ENCODE assay signal across 26 cellular contexts in genomic region chr10:65325913-65326312, GRCh38.
A peak's percentile ranks its signal among the peaks of the same experiment; 100 is the strongest.
DNase-seq lines count a peak whose midpoint lies in the region; ATAC-seq and TF ChIP-seq lines count a peak whose summit lies in the region.
"Had no signal": no experiment of that assay in that cellular context is flagged by ENCODE, and none has a peak within 500 bp of the region (broad histone marks: within the 10 kb centered on the region; RNA-seq: fewer than 3 reads in every experiment).

No MANE protein-coding gene starts in this region.

- intact Hi-C loops in Caco-2 (cut with micrococcal nuclease; ENCODE audit: unreplicated experiment) = loop anchor here (2.0 to 10.0 kb wide), 2 partner anchors 29 to 461 kb away; no protein-coding TSS in a partner anchor
- intact Hi-C loops in activated T-helper 2 cell treated with anti-CD3 and anti-CD28 coated beads, Interferon-gamma antibody, Interleukin-2, Interleukin-4, amounts not matched to agents 10 μg/mL and 5 μg/mL and 100 μg/mL, durations not matched to agents 14 hours and 24 hours and 36 hours (cut with micrococcal nuclease) = no loop called here

- H3K9me3 ChIP-seq in Caco-2 = peaks cover 6% of the 10 kb centered on the region; the same call in 1 of the 2 replicates
- H3K9me3 ChIP-seq in HUES6 (ENCODE audit: control insufficient read depth, insufficient read depth, low read depth, low read length) = no peaks in the 10 kb centered on the region
- no peaks in the 10 kb centered on the region for H3K9me3 ChIP-seq in endodermal cell (ENCODE audit: control insufficient read depth, low read length)
- H3K9me3 ChIP-seq: BLaER1 had no signal

- TF ChIP-seq CTCF in Caco-2 (IDR thresholded peaks at IDR 0.05; ENCODE audit: insufficient read depth in 1 of 2, low read depth in 1 of 2, low read length in 1 of 2, severe bottlenecking in 1 of 2, unreplicated experiment in 1 of 2) (no peak), endodermal cell (conservative IDR thresholded peaks at IDR 0.05) (no peak)

- H3K36me3 ChIP-seq in Caco-2 (ENCODE audit: control insufficient read depth, insufficient read depth, low read length) (no peaks in the 10 kb centered on the region), HUES6 (ENCODE audit: control insufficient read depth, insufficient read depth, low read length) (no peaks in the 10 kb centered on the region), endodermal cell (ENCODE audit: control insufficient read depth, insufficient read depth, low read length) (no peaks in the 10 kb centered on the region)
- H3K36me3 ChIP-seq: BLaER1 had no signal

- peak overlapping the region; percentile 88 for H3K27ac Mint-ChIP-seq in Caco-2 (ENCODE audit: unreplicated experiment)
- H3K27ac Mint-ChIP-seq in endodermal cell = peak overlapping the region; percentile 16
- no peak overlapping the region for H3K27ac Mint-ChIP-seq in activated T-helper 2 cell treated with anti-CD3 and anti-CD28 coated beads, Interferon-gamma antibody, Interleukin-2, Interleukin-4, amounts not matched to agents 10 μg/mL and 5 μg/mL and 100 μg/mL, durations not matched to agents 14 hours and 24 hours and 36 hours
- H3K27ac Mint-ChIP-seq: CD4-positive, alpha-beta T cell had no signal

- BruUV-seq in Caco-2 (replicated peaks; lab: Mats Ljungman, UMichigan) = no TSS peak

- H3K4me3 ChIP-seq in Caco-2 (ENCODE audit: low read depth, low read length) = no peak overlapping the region
- H3K4me3 ChIP-seq in HUES6 (ENCODE audit: low read depth, low read length) = no peak overlapping the region
- peak overlapping the region; percentile 10 for H3K4me3 ChIP-seq in endodermal cell (ENCODE audit: low read length)
- H3K4me3 ChIP-seq: BLaER1, GM12878, GM23248, K562, SK-N-MC had no signal

- H3K27ac ChIP-seq in HUES6 (ENCODE audit: low read depth, low read length) (0 out of 2 replicates have a peak overlapping the region, but pooled peaks have one; percentile 1), endodermal cell (ENCODE audit: low read depth, low read length) (no peak overlapping the region)
- H3K27ac ChIP-seq: 22Rv1, BLaER1, GM23248, RWPE1, SK-N-MC had no signal

- CTCF ChIA-PET in Caco-2 (lab: Charles Lee) = interaction anchor here (0.6 kb wide), 1 partner anchor 262 kb away, joined by 4 read pairs; no protein-coding TSS in a partner anchor

- H3K27me3 Mint-ChIP-seq in Caco-2 (ENCODE audit: insufficient read depth, unreplicated experiment) = no peaks in the 10 kb centered on the region
- H3K27me3 Mint-ChIP-seq in endodermal cell (ENCODE audit: insufficient read depth) = no peaks in the 10 kb centered on the region
- H3K27me3 Mint-ChIP-seq in activated T-helper 2 cell treated with anti-CD3 and anti-CD28 coated beads, Interferon-gamma antibody, Interleukin-2, Interleukin-4, amounts not matched to agents 10 μg/mL and 5 μg/mL and 100 μg/mL, durations not matched to agents 14 hours and 24 hours and 36 hours (ENCODE audit: low read depth) = no peaks in the 10 kb centered on the region
- H3K27me3 Mint-ChIP-seq: CD4-positive, alpha-beta T cell had no signal

- H3K4me1 Mint-ChIP-seq in Caco-2 (ENCODE audit: low read depth, unreplicated experiment) = peaks cover 24% of the 10 kb centered on the region
- H3K4me1 Mint-ChIP-seq in endodermal cell = peaks cover 19% of the 10 kb centered on the region
- H3K4me1 Mint-ChIP-seq in activated T-helper 2 cell treated with anti-CD3 and anti-CD28 coated beads, Interferon-gamma antibody, Interleukin-2, Interleukin-4, amounts not matched to agents 10 μg/mL and 5 μg/mL and 100 μg/mL, durations not matched to agents 14 hours and 24 hours and 36 hours (ENCODE audit: low read depth) = no peaks in the 10 kb centered on the region

- peaks cover 35% of the 10 kb centered on the region for H3K9me3 Mint-ChIP-seq in Caco-2 (ENCODE audit: unreplicated experiment)
- H3K9me3 Mint-ChIP-seq in endodermal cell = peaks cover 3% of the 10 kb centered on the region
- no peaks in the 10 kb centered on the region for H3K9me3 Mint-ChIP-seq in activated T-helper 2 cell treated with anti-CD3 and anti-CD28 coated beads, Interferon-gamma antibody, Interleukin-2, Interleukin-4, amounts not matched to agents 10 μg/mL and 5 μg/mL and 100 μg/mL, durations not matched to agents 14 hours and 24 hours and 36 hours
- H3K9me3 Mint-ChIP-seq: CD4-positive, alpha-beta T cell had no signal

- H3K27me3 ChIP-seq in Caco-2 (replicated peaks; ENCODE audit: control insufficient read depth, insufficient read depth, low read length) = no peaks in the 10 kb centered on the region
- H3K27me3 ChIP-seq in HUES6 (ENCODE audit: control insufficient read depth, insufficient read depth, low read length) = no peaks in the 10 kb centered on the region
- no peaks in the 10 kb centered on the region for H3K27me3 ChIP-seq in endodermal cell (ENCODE audit: control insufficient read depth, insufficient read depth, low read length, poor library complexity, severe bottlenecking)
- H3K27me3 ChIP-seq: BLaER1 had no signal

- 14 to 63% methylated on average over 1 to 2 of the region's 2 CpGs for WGBS in endodermal cell (ENCODE audit: insufficient coverage in 1 of 2, insufficient read length in 1 of 2), 2 experiments

- H3K36me3 Mint-ChIP-seq in Caco-2 (ENCODE audit: insufficient read depth, unreplicated experiment) = peaks cover 8% of the 10 kb centered on the region
- H3K36me3 Mint-ChIP-seq in endodermal cell (ENCODE audit: low read depth) = peaks cover 4% of the 10 kb centered on the region
- no peaks in the 10 kb centered on the region for H3K36me3 Mint-ChIP-seq in activated T-helper 2 cell treated with anti-CD3 and anti-CD28 coated beads, Interferon-gamma antibody, Interleukin-2, Interleukin-4, amounts not matched to agents 10 μg/mL and 5 μg/mL and 100 μg/mL, durations not matched to agents 14 hours and 24 hours and 36 hours (ENCODE audit: low read depth)

- POLR2A ChIA-PET in Caco-2 (lab: Charles Lee) = no interaction called here

- no peak overlapping the region for H3K4me3 Mint-ChIP-seq in Caco-2 (ENCODE audit: unreplicated experiment)
- no peak overlapping the region for H3K4me3 Mint-ChIP-seq in endodermal cell
- no peak overlapping the region for H3K4me3 Mint-ChIP-seq in activated T-helper 2 cell treated with anti-CD3 and anti-CD28 coated beads, Interferon-gamma antibody, Interleukin-2, Interleukin-4, amounts not matched to agents 10 μg/mL and 5 μg/mL and 100 μg/mL, durations not matched to agents 14 hours and 24 hours and 36 hours (ENCODE audit: low read depth)
- H3K4me3 Mint-ChIP-seq: CD4-positive, alpha-beta T cell had no signal

- DNase-seq in Caco-2 (no peak), endodermal cell (peak; percentile 53), iPS-NIHi7 (ENCODE audit: extremely low spot score) (peak; percentile 21), inferior parietal cortex (ENCODE audit: extremely low spot score) (no peak)
- DNase-seq in activated T-helper 2 cell treated with anti-CD3 and anti-CD28 coated beads, Interferon-gamma antibody, Interleukin-2, Interleukin-4, amounts not matched to agents 10 μg/mL and 5 μg/mL and 100 μg/mL, durations not matched to agents 14 hours and 24 hours and 36 hours (ENCODE audit: low spot score) = no peak
- DNase-seq: ACHN; CD4-positive, alpha-beta T cell; COR-L47; DMS 273 treated with DMSO at 0.1 percent for 48 hours; DMS79 treated with DMSO at 0.1 percent for 48 hours; GM23248; MM.1S; NCI-H1048; NCI-H1417 treated with DMSO at 0.1 percent for 48 hours; NCI-H187; NCI-H446 treated with DMSO at 0.1 percent for 48 hours; SHP77 treated with DMSO at 0.1 percent for 48 hours had no signal

- H3K4me1 ChIP-seq in Caco-2 (peaks cover 30% of the 10 kb centered on the region), HUES6 (ENCODE audit: control insufficient read depth, insufficient read depth, low read length) (peaks cover 18% of the 10 kb centered on the region), endodermal cell (ENCODE audit: control insufficient read depth, insufficient read depth, low read length) (peaks cover 13% of the 10 kb centered on the region)
- H3K4me1 ChIP-seq: BLaER1 had no signal

- H3K9ac ChIP-seq in HUES6 (ENCODE audit: low read length) (no peak overlapping the region), endodermal cell (ENCODE audit: extremely low read depth, low read length, poor library complexity, severe bottlenecking) (no peak overlapping the region)
- H3K9ac ChIP-seq: BLaER1, GM23248 had no signal

- ATAC-seq in GM18868 (IDR thresholded peaks at IDR 0.05; ENCODE audit: unreplicated experiment) = no peak
- ATAC-seq in HG02678 (IDR thresholded peaks at IDR 0.05; ENCODE audit: unreplicated experiment) = no peak
- ATAC-seq: GM12878, K562 had no signal

Comparison
In these comparisons a context has a peak if more than half of its experiments do, and no peak if none do; other contexts are left out.
1. DNase-seq: peak in endodermal cell (single experiment) and iPS-NIHi7 (single experiment); none in Caco-2 (0 of 2), activated T-helper 2 cell treated with anti-CD3 and anti-CD28 coated beads, Interferon-gamma antibody, Interleukin-2, Interleukin-4, amounts not matched to agents 10 μg/mL and 5 μg/mL and 100 μg/mL, durations not matched to agents 14 hours and 24 hours and 36 hours (single experiment) and inferior parietal cortex (single experiment).